ENCODE assay signal across 2 cellular contexts in the genomic region with DNA sequence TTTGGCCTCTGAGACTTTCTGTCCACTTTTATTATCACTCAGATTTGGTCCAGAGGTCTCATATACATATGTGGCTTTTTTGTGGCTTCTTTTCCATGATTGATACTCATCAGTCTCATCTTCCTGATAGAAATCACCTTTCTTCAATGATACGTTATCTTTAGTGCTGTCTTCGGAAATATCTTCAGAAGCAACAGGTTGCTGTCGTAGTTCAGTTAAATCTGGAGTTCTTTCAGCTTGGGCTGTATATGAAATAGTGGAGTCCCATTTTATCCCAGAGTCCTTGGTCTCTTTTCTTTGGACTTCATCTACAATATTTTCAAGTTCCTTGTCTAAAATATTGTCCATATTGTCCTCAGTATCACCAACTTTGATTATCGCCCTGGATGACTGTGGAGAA.
TF ChIP-seq lines count a peak whose summit lies in the region.

No MANE protein-coding gene starts in this region.

TF ChIP-seq in SK-N-SH treated with all-trans-retinoic acid at 6 μM for 48 hours, 23 proteins besides CTCF, POLR2A, EP300 and RAD21 (continued from another document):
- TF ChIP-seq, protein P1, sequence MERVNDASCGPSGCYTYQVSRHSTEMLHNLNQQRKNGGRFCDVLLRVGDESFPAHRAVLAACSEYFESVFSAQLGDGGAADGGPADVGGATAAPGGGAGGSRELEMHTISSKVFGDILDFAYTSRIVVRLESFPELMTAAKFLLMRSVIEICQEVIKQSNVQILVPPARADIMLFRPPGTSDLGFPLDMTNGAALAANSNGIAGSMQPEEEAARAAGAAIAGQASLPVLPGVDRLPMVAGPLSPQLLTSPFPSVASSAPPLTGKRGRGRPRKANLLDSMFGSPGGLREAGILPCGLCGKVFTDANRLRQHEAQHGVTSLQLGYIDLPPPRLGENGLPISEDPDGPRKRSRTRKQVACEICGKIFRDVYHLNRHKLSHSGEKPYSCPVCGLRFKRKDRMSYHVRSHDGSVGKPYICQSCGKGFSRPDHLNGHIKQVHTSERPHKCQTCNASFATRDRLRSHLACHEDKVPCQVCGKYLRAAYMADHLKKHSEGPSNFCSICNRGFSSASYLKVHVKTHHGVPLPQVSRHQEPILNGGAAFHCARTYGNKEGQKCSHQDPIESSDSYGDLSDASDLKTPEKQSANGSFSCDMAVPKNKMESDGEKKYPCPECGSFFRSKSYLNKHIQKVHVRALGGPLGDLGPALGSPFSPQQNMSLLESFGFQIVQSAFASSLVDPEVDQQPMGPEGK (CRISPR knock-in tag; IDR thresholded peaks at IDR 0.05; ENCODE audit: borderline replicate concordance) = no peak
- TF ChIP-seq CSDC2 (CRISPR knock-in tag; IDR thresholded peaks at IDR 0.05) = no peak

TF ChIP-seq in GM23338, 12 proteins besides CTCF, POLR2A, EP300 and RAD21 (continued from another document):
- TF ChIP-seq, protein P2, sequence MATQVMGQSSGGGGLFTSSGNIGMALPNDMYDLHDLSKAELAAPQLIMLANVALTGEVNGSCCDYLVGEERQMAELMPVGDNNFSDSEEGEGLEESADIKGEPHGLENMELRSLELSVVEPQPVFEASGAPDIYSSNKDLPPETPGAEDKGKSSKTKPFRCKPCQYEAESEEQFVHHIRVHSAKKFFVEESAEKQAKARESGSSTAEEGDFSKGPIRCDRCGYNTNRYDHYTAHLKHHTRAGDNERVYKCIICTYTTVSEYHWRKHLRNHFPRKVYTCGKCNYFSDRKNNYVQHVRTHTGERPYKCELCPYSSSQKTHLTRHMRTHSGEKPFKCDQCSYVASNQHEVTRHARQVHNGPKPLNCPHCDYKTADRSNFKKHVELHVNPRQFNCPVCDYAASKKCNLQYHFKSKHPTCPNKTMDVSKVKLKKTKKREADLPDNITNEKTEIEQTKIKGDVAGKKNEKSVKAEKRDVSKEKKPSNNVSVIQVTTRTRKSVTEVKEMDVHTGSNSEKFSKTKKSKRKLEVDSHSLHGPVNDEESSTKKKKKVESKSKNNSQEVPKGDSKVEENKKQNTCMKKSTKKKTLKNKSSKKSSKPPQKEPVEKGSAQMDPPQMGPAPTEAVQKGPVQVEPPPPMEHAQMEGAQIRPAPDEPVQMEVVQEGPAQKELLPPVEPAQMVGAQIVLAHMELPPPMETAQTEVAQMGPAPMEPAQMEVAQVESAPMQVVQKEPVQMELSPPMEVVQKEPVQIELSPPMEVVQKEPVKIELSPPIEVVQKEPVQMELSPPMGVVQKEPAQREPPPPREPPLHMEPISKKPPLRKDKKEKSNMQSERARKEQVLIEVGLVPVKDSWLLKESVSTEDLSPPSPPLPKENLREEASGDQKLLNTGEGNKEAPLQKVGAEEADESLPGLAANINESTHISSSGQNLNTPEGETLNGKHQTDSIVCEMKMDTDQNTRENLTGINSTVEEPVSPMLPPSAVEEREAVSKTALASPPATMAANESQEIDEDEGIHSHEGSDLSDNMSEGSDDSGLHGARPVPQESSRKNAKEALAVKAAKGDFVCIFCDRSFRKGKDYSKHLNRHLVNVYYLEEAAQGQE (IDR thresholded peaks at IDR 0.05; ENCODE audit: unreplicated experiment) = no peak
- TF ChIP-seq ZNF331 (CRISPR knock-in tag; IDR thresholded peaks at IDR 0.05; ENCODE audit: low read depth) = no peak
